15 cellular contexts compared by ENCODE assay signal in genomic region chr12:116009805-116010204, GRCh38.
DNase-seq lines count a peak whose midpoint lies in the region; ATAC-seq and TF ChIP-seq lines count a peak whose summit lies in the region.
"Had no signal": no experiment of that assay in that cellular context is flagged by ENCODE, and none has a peak within 500 bp of the region (broad histone marks: within the 10 kb centered on the region; RNA-seq: fewer than 3 reads in every experiment).

No MANE protein-coding gene starts in this region.

- WGBS in SK-N-SH (ENCODE audit: low lambda C conversion rate), result 69% methylated on average over 4 of the region's 4 CpGs
- 81% methylated on average over 4 of the region's 4 CpGs for WGBS in hepatocyte (ENCODE audit: low lambda C conversion rate, missing lambda C conversion rate)

- TF ChIP-seq CTCF in GM12874 (IDR thresholded peaks at IDR 0.05; ENCODE audit: insufficient read depth, low read depth, low read length) (peak; percentile 16; the same call in 1 of the 2 replicates), SK-N-SH (IDR thresholded peaks at IDR 0.05) (peak; percentile 47), hepatocyte (IDR thresholded peaks at IDR 0.05; ENCODE audit: poor library complexity) (peak; percentile 26)

- no peaks in the 10 kb centered on the region for H3K4me1 ChIP-seq in SK-N-SH (ENCODE audit: control insufficient read depth in 1 of 2, insufficient read depth in 2 of 2, low read depth in 1 of 2, low read length in 1 of 2)
- no peaks in the 10 kb centered on the region for H3K4me1 ChIP-seq in hepatocyte (ENCODE audit: insufficient read depth)

- H3K36me3 ChIP-seq in SK-N-SH (replicated peaks in 1 of 2; ENCODE audit: control insufficient read depth in 1 of 2, insufficient read depth in 2 of 2, low read length in 1 of 2) (peaks cover 79 to 91% of the 10 kb centered on the region in 2 experiments), hepatocyte (replicated peaks; ENCODE audit: insufficient read depth, low read depth) (no peaks in the 10 kb centered on the region)

- H4K20me1 ChIP-seq in SK-N-SH (ENCODE audit: insufficient read depth), result no peaks in the 10 kb centered on the region
- no peaks in the 10 kb centered on the region for H4K20me1 ChIP-seq in hepatocyte (ENCODE audit: insufficient read depth, poor library complexity, severe bottlenecking)

- CTCF ChIA-PET in SK-N-SH (lab: Yijun Ruan, JAX), result interaction anchor here (1.4 kb wide), 1 partner anchor 12 kb away, joined by 5 read pairs; no protein-coding TSS in a partner anchor

- TF ChIP-seq EP300 in SK-N-SH (IDR thresholded peaks at IDR 0.05; ENCODE audit: borderline replicate concordance in 1 of 2, low read depth in 1 of 2, low read length in 1 of 2), result no peak

- no peak overlapping the region for H3K4me2 ChIP-seq in SK-N-SH
- no peak overlapping the region for H3K4me2 ChIP-seq in hepatocyte

- H3K27me3 ChIP-seq in SK-N-SH (ENCODE audit: insufficient read depth) (no peaks in the 10 kb centered on the region), hepatocyte (no peaks in the 10 kb centered on the region)

- DNase-seq in ACHN (peak; percentile 29), SK-N-SH (no peak), hepatocyte (ENCODE audit: low spot score) (no peak), NCI-H1105 treated with DMSO at 0.1 percent for 48 hours (lab: John Stamatoyannopoulos, UW) (no peak), NCI-H2029 treated with DMSO at 0.1 percent for 48 hours (lab: John Stamatoyannopoulos, UW) (no peak)
- DNase-seq: activated CD4-positive, CD25-positive, alpha-beta regulatory T cell treated with anti-CD3 and anti-CD28 coated beads, Interleukin-2, amount 50 U/mL, for 72 hours; activated effector memory CD4-positive, alpha-beta T cell treated with anti-CD3 and anti-CD28 coated beads, Interleukin-2, amount 50 U/mL, for 16 hours; CD4-positive, alpha-beta memory T cell; cortex of kidney; naive B cell; NCI-H2081 treated with DMSO at 0.1 percent for 48 hours had no signal

- no peak overlapping the region for H3K9ac ChIP-seq in SK-N-SH

- no peak for TF ChIP-seq RAD21 in SK-N-SH (IDR thresholded peaks at IDR 0.05; ENCODE audit: low read length)

- no peak overlapping the region for H3K4me3 ChIP-seq in SK-N-SH (ENCODE audit: low read depth in 2 of 2, low read length in 1 of 2)
- H3K4me3 ChIP-seq in hepatocyte, result no peak overlapping the region

- H3K9me2 ChIP-seq in SK-N-SH (no peaks in the 10 kb centered on the region), hepatocyte (replicated peaks; ENCODE audit: insufficient read depth) (no peaks in the 10 kb centered on the region)

- H3F3A ChIP-seq in SK-N-SH (replicated peaks; ENCODE audit: insufficient read depth), result peaks cover 7% of the 10 kb centered on the region

- H3K79me2 ChIP-seq in SK-N-SH (ENCODE audit: insufficient read depth), result peaks cover 56% of the 10 kb centered on the region
- peaks cover 6% of the 10 kb centered on the region for H3K79me2 ChIP-seq in hepatocyte

- POLR2A ChIA-PET in SK-N-SH (lab: Yijun Ruan, JAX), result no interaction called here

- H3K27ac ChIP-seq in SK-N-SH (ENCODE audit: low read depth in 2 of 2, low read length in 1 of 2) (no peak overlapping the region), hepatocyte (no peak overlapping the region)

- no peaks in the 10 kb centered on the region for H3K9me3 ChIP-seq in SK-N-SH
- no peaks in the 10 kb centered on the region for H3K9me3 ChIP-seq in hepatocyte (ENCODE audit: low read depth)

- in situ Hi-C loops in ACHN (cut with HindIII; ENCODE audit: low pct_ligation_motif_present, low pct_unique_long_range_greater_than_20kb, low sequenced_read_pairs), result no loop called here

- H2AFZ ChIP-seq in SK-N-SH (ENCODE audit: low read depth) (no peak overlapping the region), hepatocyte (no peak overlapping the region)

- ATAC-seq in HG03280 (IDR thresholded peaks at IDR 0.05; ENCODE audit: unreplicated experiment), result no peak
- no peak for ATAC-seq in HG02571 (IDR thresholded peaks at IDR 0.05; ENCODE audit: unreplicated experiment)
- ATAC-seq: stimulated activated effector memory CD8-positive, alpha-beta T cell treated with anti-CD3 and anti-CD28 coated beads, Interleukin-12 subunit alpha, Interleukin-12 subunit beta, amount 100 ng/mL, for 72 hours had no signal

TF ChIP-seq in SK-N-SH, 30 proteins besides CTCF, POLR2A, EP300 and RAD21:
- no peak for TF ChIP-seq TAF1 (IDR thresholded peaks at IDR 0.05; ENCODE audit: borderline replicate concordance, low read depth, low read length)
- TF ChIP-seq JUND (IDR thresholded peaks at IDR 0.05), result no peak
- TF ChIP-seq USF2 (IDR thresholded peaks at IDR 0.05; ENCODE audit: borderline replicate concordance, low read depth, low read length), result no peak
- TF ChIP-seq FOSL2 (IDR thresholded peaks at IDR 0.05; ENCODE audit: borderline replicate concordance, low read depth), result no peak
- TF ChIP-seq FOXJ3 (CRISPR knock-in tag; IDR thresholded peaks at IDR 0.05), result no peak
- no peak for TF ChIP-seq TCF12 (IDR thresholded peaks at IDR 0.05)
- TF ChIP-seq ELF1 (IDR thresholded peaks at IDR 0.05), result no peak
- no peak for TF ChIP-seq NFIC (IDR thresholded peaks at IDR 0.05; ENCODE audit: borderline replicate concordance)
- no peak for TF ChIP-seq MEF2A (IDR thresholded peaks at IDR 0.05; ENCODE audit: borderline replicate concordance, low read depth)
- no peak for TF ChIP-seq MAX (IDR thresholded peaks at IDR 0.05; ENCODE audit: low read depth)
- no peak for TF ChIP-seq CHD2 (IDR thresholded peaks at IDR 0.05; ENCODE audit: low read length, partially characterized antibody)
- no peak for TF ChIP-seq MXI1 (IDR thresholded peaks at IDR 0.05; ENCODE audit: low read depth, low read length)
- TF ChIP-seq GATA2 (CRISPR knock-in tag; IDR thresholded peaks at IDR 0.05), result no peak
- no peak for TF ChIP-seq EZH2phosphoT487 (IDR thresholded peaks at IDR 0.05; ENCODE audit: borderline replicate concordance, low read depth)
- TF ChIP-seq RCOR1 (IDR thresholded peaks at IDR 0.05; ENCODE audit: low read length), result no peak
- no peak for TF ChIP-seq NRF1 (IDR thresholded peaks at IDR 0.05; ENCODE audit: low read depth, low read length)
- TF ChIP-seq SMC3 (IDR thresholded peaks at IDR 0.05; ENCODE audit: low read depth, low read length), result no peak
TF ChIP-seq in SK-N-SH: peak in this region for 0.
